In genomic region chr20:16350465-16350864, GRCh38 we compare ENCODE assay signal across 14 cellular contexts.
DNase-seq lines count a peak whose midpoint lies in the region; ATAC-seq and TF ChIP-seq lines count a peak whose summit lies in the region.
"Had no signal": no experiment of that assay in that cellular context is flagged by ENCODE, and none has a peak within 500 bp of the region (broad histone marks: within the 10 kb centered on the region; RNA-seq: fewer than 3 reads in every experiment).

No MANE protein-coding gene starts in this region.

- peak; percentile 74 for DNase-seq in ACHN
- DNase-seq in HFFc6 = peak; percentile 2
- peak; percentile 21 for DNase-seq in astrocyte of the spinal cord (ENCODE audit: low read depth, low spot score)
- peak; percentile 94 for DNase-seq in kidney tubule cell (ENCODE audit: low spot score)
- DNase-seq in Peyer's patch = no peak
- DNase-seq in dermis blood vessel endothelial cell = no peak
- DNase-seq in GM19240 (ENCODE audit: insufficient read length, low spot score) = no peak
- DNase-seq: activated CD4-positive, alpha-beta memory T cell treated with anti-CD3 and anti-CD28 coated beads, Interleukin-2, amount 10 ng/mL, durations not matched to agents 7 days and 5 days; DMS53; NCI-H1694 treated with DMSO at 0.1 percent for 48 hours; NCI-H526 treated with DMSO at 0.1 percent for 48 hours had no signal

- no peak for TF ChIP-seq POLR2A in Peyer's patch (IDR thresholded peaks at IDR 0.05)

- no peaks in the 10 kb centered on the region for H3K9me3 ChIP-seq in Peyer's patch

- no peaks in the 10 kb centered on the region for H3K4me1 ChIP-seq in Peyer's patch

- H3K27me3 Mint-ChIP-seq in HFFc6 (ENCODE audit: insufficient read depth) = no peaks in the 10 kb centered on the region; the same call in 1 of the 2 replicates
- H3K27me3 Mint-ChIP-seq: activated CD4-positive, alpha-beta memory T cell treated with anti-CD3 and anti-CD28 coated beads, Interleukin-2, amount 10 ng/mL, durations not matched to agents 7 days and 5 days had no signal

- no peaks in the 10 kb centered on the region; the same call in 1 of the 2 replicates for H3K4me1 Mint-ChIP-seq in HFFc6 (ENCODE audit: low read depth)
- H3K4me1 Mint-ChIP-seq: activated CD4-positive, alpha-beta memory T cell treated with anti-CD3 and anti-CD28 coated beads, Interleukin-2, amount 10 ng/mL, durations not matched to agents 7 days and 5 days had no signal

- no peaks in the 10 kb centered on the region for H3K36me3 Mint-ChIP-seq in HFFc6 (ENCODE audit: low read depth)

- H3K27ac ChIP-seq in Peyer's patch = no peak overlapping the region
- H3K27ac ChIP-seq: cardiac muscle cell had no signal

- ATAC-seq in HG03108 (IDR thresholded peaks at IDR 0.05; ENCODE audit: unreplicated experiment) = no peak
- ATAC-seq: Right ventricle myocardium inferior had no signal

- TF ChIP-seq CTCF in HFFc6 (IDR thresholded peaks at IDR 0.05) (no peak), astrocyte of the spinal cord (IDR thresholded peaks at IDR 0.05; ENCODE audit: low read depth, low read length) (no peak), Peyer's patch (IDR thresholded peaks at IDR 0.05) (no peak)

- no peak overlapping the region for H3K4me3 Mint-ChIP-seq in HFFc6
- H3K4me3 Mint-ChIP-seq: activated CD4-positive, alpha-beta memory T cell treated with anti-CD3 and anti-CD28 coated beads, Interleukin-2, amount 10 ng/mL, durations not matched to agents 7 days and 5 days had no signal

- in situ Hi-C loops in ACHN (cut with HindIII; ENCODE audit: low pct_ligation_motif_present, low pct_unique_long_range_greater_than_20kb, low sequenced_read_pairs) (no loop called here), astrocyte of the spinal cord (cut with HindIII; ENCODE audit: low sequenced_read_pairs) (no loop called here)

- no peaks in the 10 kb centered on the region for H3K27me3 ChIP-seq in Peyer's patch
- H3K27me3 ChIP-seq: cardiac muscle cell had no signal

- H3K36me3 ChIP-seq in Peyer's patch = peaks cover 0 to 5% (median 0%) of the 10 kb centered on the region in 3 donors
- H3K36me3 ChIP-seq: cardiac muscle cell had no signal

- H3K4me3 ChIP-seq in astrocyte of the spinal cord (ENCODE audit: low read depth, low read length) (no peak overlapping the region), Peyer's patch (no peak overlapping the region)
- H3K4me3 ChIP-seq: cardiac muscle cell had no signal

- peak overlapping the region; percentile 94; the same call in 1 of the 2 replicates for H3K27ac Mint-ChIP-seq in HFFc6
- H3K27ac Mint-ChIP-seq: activated CD4-positive, alpha-beta memory T cell treated with anti-CD3 and anti-CD28 coated beads, Interleukin-2, amount 10 ng/mL, durations not matched to agents 7 days and 5 days had no signal

- peaks cover 50% of the 10 kb centered on the region for H3K9me3 Mint-ChIP-seq in HFFc6
- H3K9me3 Mint-ChIP-seq: activated CD4-positive, alpha-beta memory T cell treated with anti-CD3 and anti-CD28 coated beads, Interleukin-2, amount 10 ng/mL, durations not matched to agents 7 days and 5 days had no signal

Comparison
In these comparisons a context has a peak if more than half of its experiments do, and no peak if none do; other contexts are left out.
1. DNase-seq: peak in ACHN (single experiment), HFFc6 (single experiment), astrocyte of the spinal cord (single experiment) and kidney tubule cell (single experiment); none in Peyer's patch (0 of 3), dermis blood vessel endothelial cell (single experiment) and GM19240 (single experiment).